31 cellular contexts compared by ENCODE assay signal in genomic region chr1:1292851-1293250, GRCh38.
"Had no signal": no experiment of that assay in that cellular context is flagged by ENCODE, and none has a peak within 500 bp of the region (broad histone marks: within the 10 kb centered on the region; RNA-seq: fewer than 3 reads in every experiment).

No MANE protein-coding gene starts in this region.

- H3K36me3 ChIP-seq: cardiac muscle cell had no signal

- H3K4me3 ChIP-seq: ascending aorta, cardiac muscle cell had no signal

- ATAC-seq: activated CD8-positive, alpha-beta memory T cell treated with anti-CD3 and anti-CD28 coated beads, Interleukin-2, amount 10 ng/mL, durations not matched to agents 7 days and 5 days had no signal

- H3K27me3 ChIP-seq: ascending aorta, cardiac muscle cell had no signal

- FAIRE-seq: RCC 7860 had no signal

- H3K9me3 ChIP-seq: ascending aorta had no signal

- H3K27ac ChIP-seq: ascending aorta, cardiac muscle cell, VCaP had no signal

- DNase-seq: activated B cell treated with CpG ODN at 0.5 μM for 24 hours; activated CD4-positive, alpha-beta memory T cell treated with anti-CD3 and anti-CD28 coated beads, Interleukin-2, amount 10 ng/mL, durations not matched to agents 7 days and 5 days; activated CD4-positive, alpha-beta T cell treated with anti-CD3 and anti-CD28 coated beads for 4 hours; activated CD4-positive, CD25-positive, alpha-beta regulatory T cell treated with anti-CD3 and anti-CD28 coated beads, Interleukin-2, amount 50 U/mL, for 72 hours; activated CD8-positive, alpha-beta memory T cell treated with anti-CD3 and anti-CD28 coated beads for 24 hours; activated CD8-positive, alpha-beta memory T cell treated with anti-CD3 and anti-CD28 coated beads, Interleukin-2, amount 10 ng/mL, durations not matched to agents 7 days and 5 days; activated CD8-positive, alpha-beta memory T cell treated with anti-CD3 and anti-CD28 coated beads, Interleukin-2, amount 50 U/mL, for 48 hours; activated effector memory CD4-positive, alpha-beta T cell treated with Interleukin-2 at 50 U/mL for 16 hours; activated naive CD4-positive, alpha-beta T cell treated with anti-CD3 and anti-CD28 coated beads, Interleukin-2, amount 10 ng/mL, durations not matched to agents 7 days and 5 days; activated T-cell treated with anti-CD3 and anti-CD28 coated beads, Interleukin-2, amount 50 U/mL, for 48 hours; amygdala; Karpas-422; KBM-7; NCI-H1105; NCI-H1417 treated with DMSO at 0.1 percent for 48 hours; NCI-H1694; NCI-H2029; NCI-H345; NCI-H524 treated with DMSO at 0.1 percent for 48 hours; NCI-H748 treated with DMSO at 0.1 percent for 48 hours; NK-92 treated with Interleukin-12 subunit alpha and Interleukin-12 subunit beta, amount 100 ng/mL, for 24 hours; PC-3; Right ventricle myocardium superior; SW 1271; T-helper 1 cell; T-helper 2 cell; T-helper 9 cell had no signal
